Comparison of ENCODE assay signal across 29 cellular contexts in the genomic region with DNA sequence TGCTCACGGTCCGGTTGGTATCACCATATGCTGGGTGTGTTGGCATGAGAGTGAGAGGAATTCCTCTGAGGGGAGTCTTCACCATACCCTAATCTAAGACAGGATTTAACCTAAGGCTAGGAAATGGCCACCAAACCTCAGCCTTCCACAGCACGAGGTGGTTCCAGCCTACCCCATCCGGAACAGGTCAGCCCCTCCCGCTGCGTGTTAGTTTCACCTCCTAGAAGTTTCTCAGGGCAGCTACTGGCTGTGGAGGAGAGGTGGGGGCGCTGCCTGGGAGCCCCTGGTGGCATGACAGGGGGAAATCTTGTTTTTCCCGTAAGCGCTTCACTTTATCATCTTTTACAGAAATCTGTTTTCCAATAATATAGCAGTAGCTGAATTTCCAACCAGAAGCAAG. TPM values are rescaled to one million over a fixed set of nuclear protein-coding genes. Genes with fewer than 3 reads are reported as not detected.
A peak's percentile ranks its signal among the peaks of the same experiment; 100 is the strongest.
DNase-seq lines count a peak whose midpoint lies in the region; ATAC-seq, FAIRE-seq and TF ChIP-seq lines count a peak whose summit lies in the region.
"Had no signal": no experiment of that assay in that cellular context is flagged by ENCODE, and none has a peak within 500 bp of the region (broad histone marks: within the 10 kb centered on the region; RNA-seq: fewer than 3 reads in every experiment).

No MANE protein-coding gene starts in this region.

- H3K4me3 ChIP-seq in right atrium auricular region (no peak overlapping the region), GM12878 (no peak overlapping the region), mucosa of descending colon (no peak overlapping the region)
- H3K4me3 ChIP-seq: ascending aorta, cardiac muscle cell, coronary artery had no signal

- TF ChIP-seq POLR2A in GM12878 (IDR thresholded peaks at IDR 0.05; ENCODE audit: low read depth, low read length) = no peak

- intact Hi-C loops in left cardiac atrium (cut with DNase I) = no loop called here
- intact Hi-C loops in GM12878 (cut with micrococcal nuclease; ENCODE audit: unreplicated experiment) = no loop called here
- intact Hi-C loops in mucosa of descending colon (cut with DNase I, micrococcal nuclease) = no loop called here
- intact Hi-C loops in posterior cingulate gyrus (cut with DNase I) = no loop called here

- H3K9me3 ChIP-seq in right atrium auricular region (no peaks in the 10 kb centered on the region), GM12878 (replicated peaks; ENCODE audit: control insufficient read depth, insufficient read depth, low read length) (no peaks in the 10 kb centered on the region), mucosa of descending colon (no peaks in the 10 kb centered on the region)
- H3K9me3 ChIP-seq: ascending aorta, neutrophil had no signal

- H3K36me3 ChIP-seq in right atrium auricular region (no peaks in the 10 kb centered on the region), GM12878 (ENCODE audit: control insufficient read depth in 2 of 2, insufficient read depth in 2 of 2, low read length in 1 of 2) (no peaks in the 10 kb centered on the region), mucosa of descending colon (ENCODE audit: low read depth) (no peaks in the 10 kb centered on the region)
- H3K36me3 ChIP-seq: ascending aorta, cardiac muscle cell, neutrophil had no signal

- CTCF ChIA-PET in GM12878 (lab: Yijun Ruan, JAX) = no interaction called here

- BruUV-seq in GM12878 (replicated peaks; lab: Mats Ljungman, UMichigan) = no TSS peak

- H3K27me3 ChIP-seq in right atrium auricular region (no peaks in the 10 kb centered on the region), GM12878 (replicated peaks in 1 of 2; ENCODE audit: control insufficient read depth in 2 of 2, insufficient read depth in 2 of 2, low read length in 1 of 2) (no peaks in the 10 kb centered on the region)
- H3K27me3 ChIP-seq: ascending aorta, cardiac muscle cell, neutrophil had no signal

- H3K4me1 ChIP-seq in right atrium auricular region (no peaks in the 10 kb centered on the region), GM12878 (ENCODE audit: control insufficient read depth, insufficient read depth, low read length) (no peaks in the 10 kb centered on the region; the same call in 1 of the 2 replicates), mucosa of descending colon (ENCODE audit: low read depth) (no peaks in the 10 kb centered on the region)
- H3K4me1 ChIP-seq: ascending aorta had no signal

- in situ Hi-C loops in GM12878 (cut with MboI) = no loop called here

- no peak for TF ChIP-seq EP300 in GM12878 (IDR thresholded peaks at IDR 0.05; ENCODE audit: borderline replicate concordance in 1 of 2, control insufficient read depth in 1 of 2, low read depth in 2 of 2, low read length in 2 of 2)

- TF ChIP-seq RAD21 in GM12878 (IDR thresholded peaks at IDR 0.05; ENCODE audit: insufficient read depth, low read depth, low read length) = no peak

- H3K9ac ChIP-seq in GM12878 (ENCODE audit: control insufficient read depth, insufficient read depth, low read length) = no peak overlapping the region

- no peaks in the 10 kb centered on the region for H4K20me1 ChIP-seq in GM12878 (ENCODE audit: control insufficient read depth, insufficient read depth)

- H3K79me2 ChIP-seq in GM12878 (ENCODE audit: control insufficient read depth, insufficient read depth, low read length) = no peaks in the 10 kb centered on the region

- ATAC-seq in left cardiac atrium = no peak
- no peak; the same call in 1 of the 3 replicates for ATAC-seq in GM12878
- ATAC-seq in mucosa of descending colon = peak; percentile 60
- ATAC-seq: activated CD8-positive, alpha-beta memory T cell treated with anti-CD3 and anti-CD28 coated beads, Interleukin-2, amount 10 ng/mL, durations not matched to agents 7 days and 5 days; T-cell had no signal

- H2AFZ ChIP-seq in GM12878 (ENCODE audit: control insufficient read depth, low read depth, low read length) = no peak overlapping the region

- TF ChIP-seq CTCF in right atrium auricular region (IDR thresholded peaks at IDR 0.05) (no peak), GM12878 (IDR thresholded peaks at IDR 0.05 in 2 of 3, conservative IDR thresholded peaks at IDR 0.05 in 1 of 3; ENCODE audit: control insufficient read depth in 2 of 3, extremely low read depth in 1 of 3, insufficient read depth in 1 of 3, low read depth in 3 of 3, low read length in 3 of 3) (no peak), mucosa of descending colon (IDR thresholded peaks at IDR 0.05) (no peak)

- POLR2A ChIA-PET in GM12878 (lab: Charles Lee) = no interaction called here

- SMC1A ChIA-PET in GM12878 (lab: Charles Lee; ENCODE audit: uncharacterized antibody, unreplicated experiment) = interaction anchor here (1.4 kb wide), 1 partner anchor 15 kb away, joined by 3 read pairs; no protein-coding TSS in a partner anchor

- DNase-seq in right atrium auricular region (ENCODE audit: low spot score) (peak; percentile 7), left cardiac atrium (no peak), GM12878 (ENCODE audit: low read depth, low spot score) (no peak), mucosa of descending colon (peak in 1 of 3 donors; percentile 58), RPMI8226 (no peak), NCI-H128 (lab: John Stamatoyannopoulos, UW; ENCODE audit: unreplicated experiment) (no peak), posterior cingulate gyrus (no peak)
- no peak for DNase-seq in stimulated activated CD4-positive, alpha-beta T cell treated with anti-CD3 and anti-CD28 coated beads, Interleukin-4, amount 100 ng/mL, for 4 hours
- DNase-seq: 8988T; activated CD8-positive, alpha-beta memory T cell treated with anti-CD3 and anti-CD28 coated beads, Interleukin-2, amount 10 ng/mL, durations not matched to agents 7 days and 5 days; activated T-cell treated with anti-CD3 and anti-CD28 coated beads, Interleukin-2, amount 50 U/mL, for 48 hours; CD4-positive, CD25-positive, alpha-beta regulatory T cell; DND-41; effector memory CD4-positive, alpha-beta T cell; GF-D8; hippocampal formation; Kasumi-1; mesendoderm; NCI-H146; NCI-H748 treated with DMSO at 0.1 percent for 48 hours; stimulated activated CD4-positive, alpha-beta T cell treated with anti-CD3 and anti-CD28 coated beads, Interleukin-4, amount 100 ng/mL, for 24 hours; trophoblast cell had no signal

- H3K27ac ChIP-seq in right atrium auricular region (no peak overlapping the region), GM12878 (ENCODE audit: control insufficient read depth, insufficient read depth) (no peak overlapping the region)
- H3K27ac ChIP-seq: ascending aorta, cardiac muscle cell, coronary artery, epithelial cell of prostate, neutrophil, RWPE1 had no signal

- RAD21 ChIA-PET in GM12878 (lab: Charles Lee; ENCODE audit: unreplicated experiment) = interaction anchor here (1.4 kb wide), 1 partner anchor 15 kb away, joined by 3 read pairs; no protein-coding TSS in a partner anchor

- WGBS in GM12878 (ENCODE audit: insufficient coverage, insufficient replicate concordance, low lambda C conversion rate, missing lambda C conversion rate) = 57% methylated on average over 9 of the region's 9 CpGs

- FAIRE-seq in GM12878 (lab: Jason Lieb, UNC) = no peak

- no peak overlapping the region for H3K4me2 ChIP-seq in GM12878 (ENCODE audit: control insufficient read depth, insufficient read depth)

TF ChIP-seq in GM12878, 131 proteins besides CTCF, POLR2A, EP300 and RAD21:
- 0 out of 2 replicates have a peak, but pooled peaks have one; percentile 25 for TF ChIP-seq SPI1 (IDR thresholded peaks at IDR 0.05; ENCODE audit: borderline replicate concordance, insufficient read depth, low read depth, low read length)
- no peak for TF ChIP-seq NBN (IDR thresholded peaks at IDR 0.05)
- no peak for TF ChIP-seq SRF (IDR thresholded peaks at IDR 0.05; ENCODE audit: low read depth in 2 of 2, low read length in 2 of 2)

RNA-seq across cellular contexts. Expression of a gene that starts 55.1 kb away (rescaled TPM):
- total RNA-seq in right atrium auricular region (10 to 100 TPM; 53.9 to 94.8 TPM), left cardiac atrium (10 to 100 TPM; 40.8 to 43.2 TPM), GM12878 (2014; rRNA removed) (14.6 and 19.4 TPM in 2 replicates), GM12878 (2014; rRNA removed; fragmentation: Illumina TruSeq; extraction: Trizol) (10.0 and 11.6 TPM in 2 replicates), GM12878 (2021) (10.0 and 10.5 TPM in 2 replicates), mucosa of descending colon (10 to 100 TPM in 1 of 3 donors, 1 to 10 TPM in 2; 2.5 to 14.0 (median 4.7) TPM)
- not detected in 2 replicates for total RNA-seq in GM12878 (2013; cell fraction: nucleolus; rRNA removed)
- polyA plus RNA-seq in GM12878 (2011; ENCODE audit: low read depth) = 4.5 TPM
- polyA plus RNA-seq in GM12878 (2011; rRNA removed) (0.36 and 0.41 TPM in 2 replicates), GM12878 (2014; fragmentation: Illumina TruSeq; extraction: Trizol) (8.2 and 9.6 TPM in 2 replicates), GM12878 (2014; fragmentation: Nextera tagmentation; extraction: Ambion mirVana) (1 to 10 TPM; 6.2 to 9.8 TPM), GM12878 (2014; rRNA removed) (16.8 and 18.1 TPM in 2 replicates), GM12878 (2016; fragmentation: Nextera tagmentation; extraction: Ambion mirVana) (10 to 100 TPM in 1 of 2 experiments, 1 to 10 TPM in 1; 5.6 to 11.9 TPM)
- 0.39 and 0.42 TPM in 2 replicates for polyA plus RNA-seq in GM12878 (2011; cell fraction: cytosol; rRNA removed)
- 0.12 and 0.54 TPM in 2 replicates for polyA plus RNA-seq in GM12878 (2011; cell fraction: nucleus; rRNA removed)
- polyA plus RNA-seq in GM12878 (2012) = 6.6 and 11.5 TPM in 2 replicates
- polyA minus RNA-seq in GM12878 (2011; rRNA and poly(A)+ RNA removed) = not detected in 2 replicates
- not detected in 2 replicates for polyA minus RNA-seq in GM12878 (2011; cell fraction: cytosol; rRNA and poly(A)+ RNA removed)
- polyA minus RNA-seq in GM12878 (2011; cell fraction: nucleus; rRNA and poly(A)+ RNA removed) = not detected in 2 replicates
- total RNA-seq: cardiac muscle cell had no signal
- polyA plus RNA-seq: cardiac muscle cell had no signal
